In the genomic region with DNA sequence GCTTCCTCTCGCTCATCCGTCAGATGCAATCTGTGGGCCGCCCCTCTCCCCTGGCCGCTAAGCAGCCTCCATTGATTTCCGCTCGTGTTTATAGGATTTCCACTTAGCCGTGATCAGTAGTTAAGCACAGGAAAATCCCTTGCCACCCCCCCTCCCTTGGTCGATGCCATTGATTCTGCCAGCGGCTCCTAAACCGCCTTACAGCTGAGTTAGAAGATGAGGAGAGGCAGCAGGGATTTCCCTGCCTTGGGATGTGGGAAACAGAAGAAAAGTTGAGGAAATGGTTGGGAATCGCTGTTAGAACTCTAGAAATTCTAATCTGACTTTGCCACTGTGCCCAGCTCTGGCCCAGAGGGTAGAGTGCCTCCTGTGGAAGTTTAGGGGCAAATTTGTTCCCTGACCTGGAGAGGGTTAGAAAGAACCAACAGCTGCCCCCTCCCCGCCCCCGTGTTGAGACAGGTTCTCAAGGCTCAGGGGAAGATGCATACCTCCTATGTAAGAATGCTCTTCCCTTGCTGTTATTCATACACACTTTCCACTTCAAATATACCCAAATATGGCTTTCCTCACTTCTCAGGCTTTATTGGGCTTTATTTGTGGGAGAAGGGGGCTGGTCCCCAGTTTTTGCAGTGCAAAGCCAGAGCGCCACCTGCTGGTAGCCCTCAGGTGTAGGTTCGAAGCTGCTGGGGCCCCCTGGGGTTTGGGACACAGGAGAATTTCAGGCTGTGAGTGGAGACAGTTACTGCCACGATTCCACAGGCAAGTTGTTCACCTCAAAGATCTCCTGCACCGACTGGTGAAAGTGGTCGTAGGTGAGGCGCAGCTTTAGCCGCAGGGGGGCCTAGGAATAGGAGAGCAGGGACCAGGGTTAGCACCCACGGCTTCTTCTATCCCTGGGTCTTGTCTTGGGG, we compare ENCODE assay signal across 8 cellular contexts. TPM values are rescaled to one million over a fixed set of nuclear protein-coding genes. Genes with fewer than 3 reads are reported as not detected.
A peak's percentile ranks its signal among the peaks of the same experiment; 100 is the strongest.
DNase-seq lines count a peak whose midpoint lies in the region; ATAC-seq, FAIRE-seq and TF ChIP-seq lines count a peak whose summit lies in the region.

No MANE protein-coding gene starts in this region.

- peak overlapping the region in 2 of 7 donors; percentile 46 to 82 for H3K27ac Mint-ChIP-seq in CD4-positive, alpha-beta memory T cell
- H3K27ac Mint-ChIP-seq in astrocyte (ENCODE audit: unreplicated experiment) = peak overlapping the region; percentile 53

- no peak overlapping the region for H2AFZ ChIP-seq in astrocyte (ENCODE audit: low read depth, low read length)

- H3K9ac ChIP-seq in astrocyte (ENCODE audit: low read length) = no peak overlapping the region

- peak; percentile 54 to 65 (median 57) for DNase-seq in CD4-positive, alpha-beta memory T cell
- DNase-seq in HuH-7 (ENCODE audit: low spot score) (peak; percentile 72), T-helper 1 cell (peak; percentile 38 to 63 (median 59)), astrocyte (ENCODE audit: low read depth) (no peak), iris pigment epithelial cell (ENCODE audit: low read depth) (peak; percentile 63)
- DNase-seq in stimulated activated CD4-positive, alpha-beta T cell treated with anti-CD3 and anti-CD28 coated beads, TNF-alpha, amount 100 ng/mL, for 4 hours (ENCODE audit: low read depth in 3 of 3) = peak; percentile 31 to 51 (median 41)

- peak overlapping the region in 1 of 8 donors; percentile 36 for H3K4me3 Mint-ChIP-seq in CD4-positive, alpha-beta memory T cell
- no peak overlapping the region for H3K4me3 Mint-ChIP-seq in astrocyte (ENCODE audit: unreplicated experiment)

- no peak overlapping the region for H3K4me2 ChIP-seq in astrocyte (ENCODE audit: low read length)

- H3K36me3 Mint-ChIP-seq in CD4-positive, alpha-beta memory T cell = peaks cover 28 to 49% of the 10 kb centered on the region in 2 donors
- H3K36me3 Mint-ChIP-seq in astrocyte (ENCODE audit: low read depth, unreplicated experiment) = peaks cover 7% of the 10 kb centered on the region

- H3K79me2 ChIP-seq in astrocyte (ENCODE audit: insufficient read depth, low read length) = peaks cover 16% of the 10 kb centered on the region

- peaks cover 25% of the 10 kb centered on the region for H3K4me1 ChIP-seq in CD4-positive, alpha-beta memory T cell (ENCODE audit: insufficient read depth, low read length)
- H3K4me1 ChIP-seq in astrocyte (ENCODE audit: insufficient read depth, low read length) = peaks cover 8% of the 10 kb centered on the region

- H3K4me3 ChIP-seq in CD4-positive, alpha-beta memory T cell (ENCODE audit: low read length in 2 of 2) = no peak overlapping the region
- H3K4me3 ChIP-seq in astrocyte (ENCODE audit: insufficient read depth, low read depth, low read length) = no peak overlapping the region

- H3K9me3 Mint-ChIP-seq in CD4-positive, alpha-beta memory T cell = no peaks in the 10 kb centered on the region
- no peaks in the 10 kb centered on the region for H3K9me3 Mint-ChIP-seq in astrocyte (ENCODE audit: unreplicated experiment)

- H4K20me1 ChIP-seq in astrocyte (ENCODE audit: insufficient read depth, low read length) = peaks cover 3% of the 10 kb centered on the region

- peaks cover 22 to 46% (median 33%) of the 10 kb centered on the region in 4 donors for H3K4me1 Mint-ChIP-seq in CD4-positive, alpha-beta memory T cell
- peaks cover 22% of the 10 kb centered on the region for H3K4me1 Mint-ChIP-seq in astrocyte (ENCODE audit: low read depth, unreplicated experiment)

- no peaks in the 10 kb centered on the region for H3K27me3 Mint-ChIP-seq in CD4-positive, alpha-beta memory T cell
- H3K27me3 Mint-ChIP-seq in astrocyte (ENCODE audit: low read depth, unreplicated experiment) = no peaks in the 10 kb centered on the region

- CTCF ChIA-PET in CD4-positive, alpha-beta memory T cell (lab: Charles Lee; ENCODE audit: partially characterized antibody) = interaction anchor here (0.7 to 9.5 kb wide), 23 partner anchors 8 to 258 kb away, joined by 3 to 174 read pairs (median 5); a partner anchor contains a TSS

- ATAC-seq in HG03520 (IDR thresholded peaks at IDR 0.05; ENCODE audit: unreplicated experiment) (no peak), HG03135 (IDR thresholded peaks at IDR 0.05; ENCODE audit: unreplicated experiment) (no peak)

- H3K36me3 ChIP-seq in CD4-positive, alpha-beta memory T cell (ENCODE audit: insufficient read depth, low read length) = peaks cover 57% of the 10 kb centered on the region
- H3K36me3 ChIP-seq in astrocyte (ENCODE audit: insufficient read depth, low read length) = peaks cover 3% of the 10 kb centered on the region

- POLR2A ChIA-PET in CD4-positive, alpha-beta memory T cell (lab: Charles Lee; ENCODE audit: partially characterized antibody) = interaction anchor here (1.0 to 3.7 kb wide), 6 partner anchors 8 to 555 kb away, joined by 3 to 44 read pairs (median 4); a partner anchor contains a TSS

- no peak overlapping the region for H3K27ac ChIP-seq in CD4-positive, alpha-beta memory T cell (ENCODE audit: low read depth, low read length)
- H3K27ac ChIP-seq in astrocyte (ENCODE audit: low read depth, low read length) = no peak overlapping the region

- no peaks in the 10 kb centered on the region for H3K9me3 ChIP-seq in CD4-positive, alpha-beta memory T cell (ENCODE audit: control insufficient read depth in 1 of 2, low read length in 2 of 2)
- no peaks in the 10 kb centered on the region for H3K9me3 ChIP-seq in astrocyte (ENCODE audit: insufficient read depth, low read depth, low read length)

- no peak for FAIRE-seq in astrocyte (lab: Jason Lieb, UNC)

- H3K27me3 ChIP-seq in CD4-positive, alpha-beta memory T cell (ENCODE audit: insufficient read depth, low read length) = no peaks in the 10 kb centered on the region
- no peaks in the 10 kb centered on the region for H3K27me3 ChIP-seq in astrocyte (ENCODE audit: insufficient read depth, low read length)

- peak; percentile 85 for TF ChIP-seq CTCF in astrocyte (IDR thresholded peaks at IDR 0.05; ENCODE audit: insufficient read depth, low read depth, low read length)

- intact Hi-C loops in CD4-positive, alpha-beta memory T cell (cut with micrococcal nuclease) = loop anchor here (5.0 to 10.0 kb wide), 2 partner anchors 464 to 883 kb away; a partner anchor contains a TSS

RNA-seq across cellular contexts. Expression of a gene that starts 3.2 kb away (rescaled TPM):
- 10 to 100 TPM; 25.6 to 26.2 TPM for total RNA-seq in CD4-positive, alpha-beta memory T cell
- 10 to 100 TPM; 10.9 to 15.5 TPM for polyA plus RNA-seq in CD4-positive, alpha-beta memory T cell
- total RNA-seq in astrocyte = 6.8 and 8.1 TPM in 2 replicates

RNA-seq across cellular contexts. Expression of a gene that starts 7.7 kb away (rescaled TPM):
- total RNA-seq in CD4-positive, alpha-beta memory T cell = under 1 TPM; 0.35 to 0.36 TPM
- not detected for polyA plus RNA-seq in CD4-positive, alpha-beta memory T cell
- total RNA-seq in astrocyte = 27.3 TPM in 2 replicates

RNA-seq across cellular contexts. Expression of a gene that starts 8.3 kb away (rescaled TPM):
- total RNA-seq in CD4-positive, alpha-beta memory T cell = 100 to 1,000 TPM; 492 to 498 TPM
- polyA plus RNA-seq in CD4-positive, alpha-beta memory T cell = 100 to 1,000 TPM in 1 of 2 donors, 10 to 100 TPM in 1; 65.7 to 108 TPM
- total RNA-seq in astrocyte = 73.6 and 80.9 TPM in 2 replicates

RNA-seq across cellular contexts. Expression of a gene that starts 19.3 kb away (rescaled TPM):
- not detected for total RNA-seq in CD4-positive, alpha-beta memory T cell
- under 1 TPM in 1 of 2 donors, not detected in 1; 0.08 TPM for polyA plus RNA-seq in CD4-positive, alpha-beta memory T cell
- 0.87 and 1.1 TPM in 2 replicates for total RNA-seq in astrocyte

Comparison
In these comparisons a context has a peak if more than half of its experiments do, and no peak if none do; other contexts are left out.
1. RNA of a gene that starts 7.7 kb away (total RNA-seq): 27.3 TPM in astrocyte; 0.35 to 0.36 TPM in CD4-positive, alpha-beta memory T cell; every median in the first group is over 10 times any median in the second.